Comparison of ENCODE assay signal across 11 cellular contexts in the genomic region with DNA sequence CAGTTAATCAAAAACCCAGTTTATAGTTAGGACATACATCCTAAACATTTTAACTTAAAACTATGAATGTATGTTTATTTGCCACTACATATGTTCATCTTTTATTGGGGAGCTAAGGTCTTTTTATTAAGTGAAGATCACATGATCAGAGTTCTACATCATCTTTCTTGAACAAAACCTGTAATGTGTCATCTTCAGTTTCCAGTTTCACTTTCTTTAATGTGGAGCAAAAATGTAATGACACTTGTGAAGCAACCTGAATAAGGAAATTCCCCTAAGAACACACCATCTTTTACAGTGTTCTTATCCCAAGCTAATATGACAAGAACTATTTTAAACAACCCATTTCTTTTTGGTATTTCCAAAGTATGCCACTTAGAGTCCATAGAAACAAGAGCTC.
DNase-seq lines count a peak whose midpoint lies in the region; ATAC-seq and TF ChIP-seq lines count a peak whose summit lies in the region.
"Had no signal": no experiment of that assay in that cellular context is flagged by ENCODE, and none has a peak within 500 bp of the region (broad histone marks: within the 10 kb centered on the region; RNA-seq: fewer than 3 reads in every experiment).

No MANE protein-coding gene starts in this region.

- no peak overlapping the region for H3K9ac ChIP-seq in OCI-LY3 (ENCODE audit: low read length)

- H3K4me1 Mint-ChIP-seq in activated CD4-positive, alpha-beta memory T cell treated with anti-CD3 and anti-CD28 coated beads, Interleukin-2, amount 10 ng/mL, durations not matched to agents 7 days and 5 days, result no peaks in the 10 kb centered on the region
- H3K4me1 Mint-ChIP-seq in activated CD4-positive, alpha-beta memory T cell treated with anti-CD3 and anti-CD28 coated beads for 36 hours (ENCODE audit: low read depth), result no peaks in the 10 kb centered on the region
- H3K4me1 Mint-ChIP-seq: natural killer cell had no signal

- H3K9me3 ChIP-seq in OCI-LY3 (ENCODE audit: insufficient read depth, low read length), result no peaks in the 10 kb centered on the region
- H3K9me3 ChIP-seq: tibial nerve had no signal

- CTCF ChIA-PET in activated CD4-positive, alpha-beta memory T cell treated with anti-CD3 and anti-CD28 coated beads, Interleukin-2, amount 10 ng/mL, durations not matched to agents 7 days and 5 days (lab: Charles Lee), result no interaction called here
- CTCF ChIA-PET in activated CD4-positive, alpha-beta memory T cell treated with anti-CD3 and anti-CD28 coated beads for 36 hours (lab: Charles Lee), result no interaction called here

- H3K36me3 ChIP-seq in OCI-LY3 (replicated peaks; ENCODE audit: low read depth, low read length), result peaks cover 3% of the 10 kb centered on the region
- H3K36me3 ChIP-seq: tibial nerve had no signal

- H3K27me3 Mint-ChIP-seq in activated CD4-positive, alpha-beta memory T cell treated with anti-CD3 and anti-CD28 coated beads, Interleukin-2, amount 10 ng/mL, durations not matched to agents 7 days and 5 days, result no peaks in the 10 kb centered on the region
- no peaks in the 10 kb centered on the region for H3K27me3 Mint-ChIP-seq in activated CD4-positive, alpha-beta memory T cell treated with anti-CD3 and anti-CD28 coated beads for 36 hours

- POLR2A ChIA-PET in activated CD4-positive, alpha-beta memory T cell treated with anti-CD3 and anti-CD28 coated beads, Interleukin-2, amount 10 ng/mL, durations not matched to agents 7 days and 5 days (lab: Charles Lee), result no interaction called here
- POLR2A ChIA-PET in activated CD4-positive, alpha-beta memory T cell treated with anti-CD3 and anti-CD28 coated beads for 36 hours (lab: Charles Lee), result no interaction called here

- H3K27ac ChIP-seq in OCI-LY3 (ENCODE audit: low read length), result no peak overlapping the region; the same call in 1 of the 2 replicates
- H3K27ac ChIP-seq: tibial nerve had no signal

- peak overlapping the region; percentile 54; the same call in 1 of the 2 replicates for H2AFZ ChIP-seq in OCI-LY3 (ENCODE audit: low read depth, low read length)

- H3K27ac Mint-ChIP-seq in activated CD4-positive, alpha-beta memory T cell treated with anti-CD3 and anti-CD28 coated beads, Interleukin-2, amount 10 ng/mL, durations not matched to agents 7 days and 5 days, result no peak overlapping the region
- H3K27ac Mint-ChIP-seq in activated CD4-positive, alpha-beta memory T cell treated with anti-CD3 and anti-CD28 coated beads for 36 hours, result no peak overlapping the region
- H3K27ac Mint-ChIP-seq: natural killer cell had no signal

- H3K4me3 ChIP-seq in OCI-LY3 (ENCODE audit: low read length), result no peak overlapping the region
- H3K4me3 ChIP-seq: tibial nerve had no signal

- no peaks in the 10 kb centered on the region for H4K20me1 ChIP-seq in OCI-LY3 (ENCODE audit: insufficient read depth, low read length)

- peaks cover 22% of the 10 kb centered on the region for H3K4me1 ChIP-seq in OCI-LY3 (ENCODE audit: low read length)
- H3K4me1 ChIP-seq: tibial nerve had no signal

- H3K79me2 ChIP-seq in OCI-LY3 (ENCODE audit: low read length), result no peaks in the 10 kb centered on the region

- no peaks in the 10 kb centered on the region for H3K9me3 Mint-ChIP-seq in activated CD4-positive, alpha-beta memory T cell treated with anti-CD3 and anti-CD28 coated beads, Interleukin-2, amount 10 ng/mL, durations not matched to agents 7 days and 5 days
- no peaks in the 10 kb centered on the region for H3K9me3 Mint-ChIP-seq in activated CD4-positive, alpha-beta memory T cell treated with anti-CD3 and anti-CD28 coated beads for 36 hours
- H3K9me3 Mint-ChIP-seq: natural killer cell had no signal

- ATAC-seq in GM18505 (IDR thresholded peaks at IDR 0.05; ENCODE audit: unreplicated experiment) (peak; percentile 89), GM19468 (IDR thresholded peaks at IDR 0.05; ENCODE audit: extremely low read depth, unreplicated experiment) (peak; percentile 79), HG02981 (IDR thresholded peaks at IDR 0.05; ENCODE audit: unreplicated experiment) (peak; percentile 93)

- TF ChIP-seq CTCF in OCI-LY3 (IDR thresholded peaks at IDR 0.05; ENCODE audit: low read depth, low read length), result no peak

- H3K4me2 ChIP-seq in OCI-LY3 (ENCODE audit: low read length), result peak overlapping the region; percentile 25

- intact Hi-C loops in activated CD4-positive, alpha-beta memory T cell treated with anti-CD3 and anti-CD28 coated beads for 36 hours (cut with micrococcal nuclease), result no loop called here

- no peak for DNase-seq in activated CD4-positive, alpha-beta memory T cell treated with anti-CD3 and anti-CD28 coated beads, Interleukin-2, amount 10 ng/mL, durations not matched to agents 7 days and 5 days
- DNase-seq in activated CD4-positive, alpha-beta memory T cell treated with anti-CD3 and anti-CD28 coated beads for 36 hours, result no peak
- DNase-seq in activated gamma-delta T cell (lab: John Stamatoyannopoulos, UW), result no peak
- DNase-seq in stimulated activated CD4-positive, alpha-beta T cell treated with anti-CD3 and anti-CD28 coated beads, Interleukin-12 subunit alpha, Interleukin-12 subunit beta, amount 100 ng/mL, for 4 hours, result no peak
- DNase-seq: hypothalamus, natural killer cell had no signal

- no peaks in the 10 kb centered on the region for H3K36me3 Mint-ChIP-seq in activated CD4-positive, alpha-beta memory T cell treated with anti-CD3 and anti-CD28 coated beads, Interleukin-2, amount 10 ng/mL, durations not matched to agents 7 days and 5 days (ENCODE audit: low read depth)
- no peaks in the 10 kb centered on the region for H3K36me3 Mint-ChIP-seq in activated CD4-positive, alpha-beta memory T cell treated with anti-CD3 and anti-CD28 coated beads for 36 hours
- H3K36me3 Mint-ChIP-seq: natural killer cell had no signal

- no peaks in the 10 kb centered on the region for H3K27me3 ChIP-seq in OCI-LY3 (ENCODE audit: low read depth, low read length)
- H3K27me3 ChIP-seq: tibial nerve had no signal

- no peak for TF ChIP-seq POLR2A in GM18505 (IDR thresholded peaks at IDR 0.05; ENCODE audit: borderline replicate concordance, extremely low read depth, insufficient read depth, insufficient read length)

- H3K4me3 Mint-ChIP-seq in activated CD4-positive, alpha-beta memory T cell treated with anti-CD3 and anti-CD28 coated beads, Interleukin-2, amount 10 ng/mL, durations not matched to agents 7 days and 5 days, result no peak overlapping the region
- no peak overlapping the region for H3K4me3 Mint-ChIP-seq in activated CD4-positive, alpha-beta memory T cell treated with anti-CD3 and anti-CD28 coated beads for 36 hours
- H3K4me3 Mint-ChIP-seq: natural killer cell had no signal
